Comparison of ENCODE assay signal across 1 cellular context in genomic region chr2:168773719-168774521, GRCh38.
TF ChIP-seq lines count a peak whose summit lies in the region.

No MANE protein-coding gene starts in this region.

TF ChIP-seq in K562, 482 proteins besides CTCF, POLR2A, EP300 and RAD21 (continued from another document and continues in another):
- TF ChIP-seq, protein P1, sequence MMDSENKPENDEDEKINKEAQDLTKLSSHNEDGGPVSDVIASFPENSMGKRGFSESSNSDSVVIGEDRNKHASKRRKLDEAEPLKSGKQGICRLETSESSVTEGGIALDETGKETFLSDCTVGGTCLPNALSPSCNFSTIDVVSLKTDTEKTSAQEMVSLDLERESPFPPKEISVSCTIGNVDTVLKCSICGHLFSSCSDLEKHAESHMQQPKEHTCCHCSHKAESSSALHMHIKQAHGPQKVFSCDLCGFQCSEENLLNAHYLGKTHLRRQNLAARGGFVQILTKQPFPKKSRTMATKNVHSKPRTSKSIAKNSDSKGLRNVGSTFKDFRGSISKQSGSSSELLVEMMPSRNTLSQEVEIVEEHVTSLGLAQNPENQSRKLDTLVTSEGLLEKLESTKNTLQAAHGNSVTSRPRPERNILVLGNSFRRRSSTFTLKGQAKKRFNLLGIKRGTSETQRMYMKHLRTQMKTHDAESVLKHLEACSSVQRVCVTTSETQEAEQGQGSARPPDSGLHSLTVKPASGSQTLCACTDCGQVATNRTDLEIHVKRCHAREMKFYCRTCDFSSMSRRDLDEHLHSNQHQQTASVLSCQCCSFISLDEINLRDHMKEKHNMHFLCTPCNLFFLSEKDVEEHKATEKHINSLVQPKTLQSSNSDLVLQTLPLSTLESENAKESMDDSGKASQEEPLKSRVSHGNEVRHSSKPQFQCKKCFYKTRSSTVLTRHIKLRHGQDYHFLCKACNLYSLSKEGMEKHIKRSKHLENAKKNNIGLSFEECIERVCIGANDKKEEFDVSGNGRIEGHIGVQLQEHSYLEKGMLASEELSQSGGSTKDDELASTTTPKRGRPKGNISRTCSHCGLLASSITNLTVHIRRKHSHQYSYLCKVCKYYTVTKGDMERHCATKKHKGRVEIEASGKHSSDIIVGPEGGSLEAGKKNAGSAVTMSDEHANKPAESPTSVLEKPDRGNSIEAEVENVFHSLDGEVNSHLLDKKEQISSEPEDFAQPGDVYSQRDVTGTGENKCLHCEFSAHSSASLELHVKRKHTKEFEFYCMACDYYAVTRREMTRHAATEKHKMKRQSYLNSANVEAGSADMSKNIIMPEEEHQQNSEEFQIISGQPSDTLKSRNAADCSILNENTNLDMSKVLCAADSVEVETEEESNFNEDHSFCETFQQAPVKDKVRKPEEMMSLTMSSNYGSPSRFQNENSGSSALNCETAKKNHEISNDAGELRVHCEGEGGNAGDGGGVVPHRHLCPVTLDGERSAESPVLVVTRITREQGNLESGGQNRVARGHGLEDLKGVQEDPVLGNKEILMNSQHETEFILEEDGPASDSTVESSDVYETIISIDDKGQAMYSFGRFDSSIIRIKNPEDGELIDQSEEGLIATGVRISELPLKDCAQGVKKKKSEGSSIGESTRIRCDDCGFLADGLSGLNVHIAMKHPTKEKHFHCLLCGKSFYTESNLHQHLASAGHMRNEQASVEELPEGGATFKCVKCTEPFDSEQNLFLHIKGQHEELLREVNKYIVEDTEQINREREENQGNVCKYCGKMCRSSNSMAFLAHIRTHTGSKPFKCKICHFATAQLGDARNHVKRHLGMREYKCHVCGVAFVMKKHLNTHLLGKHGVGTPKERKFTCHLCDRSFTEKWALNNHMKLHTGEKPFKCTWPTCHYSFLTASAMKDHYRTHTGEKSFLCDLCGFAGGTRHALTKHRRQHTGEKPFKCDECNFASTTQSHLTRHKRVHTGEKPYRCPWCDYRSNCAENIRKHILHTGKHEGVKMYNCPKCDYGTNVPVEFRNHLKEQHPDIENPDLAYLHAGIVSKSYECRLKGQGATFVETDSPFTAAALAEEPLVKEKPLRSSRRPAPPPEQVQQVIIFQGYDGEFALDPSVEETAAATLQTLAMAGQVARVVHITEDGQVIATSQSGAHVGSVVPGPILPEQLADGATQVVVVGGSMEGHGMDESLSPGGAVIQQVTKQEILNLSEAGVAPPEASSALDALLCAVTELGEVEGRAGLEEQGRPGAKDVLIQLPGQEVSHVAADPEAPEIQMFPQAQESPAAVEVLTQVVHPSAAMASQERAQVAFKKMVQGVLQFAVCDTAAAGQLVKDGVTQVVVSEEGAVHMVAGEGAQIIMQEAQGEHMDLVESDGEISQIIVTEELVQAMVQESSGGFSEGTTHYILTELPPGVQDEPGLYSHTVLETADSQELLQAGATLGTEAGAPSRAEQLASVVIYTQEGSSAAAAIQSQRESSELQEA (IDR thresholded peaks at IDR 0.05; ENCODE audit: low read depth): no peak; the same call in 1 of the 2 replicates
- TF ChIP-seq SREBF1 (IDR thresholded peaks at IDR 0.05; ENCODE audit: borderline replicate concordance, low read depth, low read length) (no peak), ZFP1 (CRISPR knock-in tag; IDR thresholded peaks at IDR 0.05) (no peak), MIER1 (IDR thresholded peaks at IDR 0.05; ENCODE audit: low read depth) (no peak), GTF2E2 (tag; IDR thresholded peaks at IDR 0.05) (no peak), ZNF444 (CRISPR knock-in tag; IDR thresholded peaks at IDR 0.05) (no peak), CREBBP (IDR thresholded peaks at IDR 0.05; ENCODE audit: low read depth, low read length) (no peak), ZNF282 (CRISPR knock-in tag; IDR thresholded peaks at IDR 0.05) (no peak), SLC30A9 (CRISPR knock-in tag; IDR thresholded peaks at IDR 0.05) (no peak), ZNF347 (CRISPR knock-in tag; IDR thresholded peaks at IDR 0.05; ENCODE audit: low read depth) (no peak), RNF219 (CRISPR knock-in tag; IDR thresholded peaks at IDR 0.05) (0 out of 2 replicates have a peak, but pooled peaks have one; percentile 22), MAX (CRISPR knock-in tag; IDR thresholded peaks at IDR 0.05) (peak; percentile 94), ZNF644 (tag; IDR thresholded peaks at IDR 0.05; ENCODE audit: low read depth) (peak; percentile 90), DMBX1 (CRISPR knock-in tag; IDR thresholded peaks at IDR 0.05; ENCODE audit: borderline replicate concordance) (peak; percentile 80), TEAD1 (CRISPR knock-in tag; IDR thresholded peaks at IDR 0.05) (peak; percentile 99), MCM5 (IDR thresholded peaks at IDR 0.05; ENCODE audit: low read depth) (no peak), RHOXF2B (CRISPR knock-in tag; conservative IDR thresholded peaks at IDR 0.05) (no peak), ZNF586 (CRISPR knock-in tag; conservative IDR thresholded peaks at IDR 0.05) (no peak), WHSC1 (IDR thresholded peaks at IDR 0.05; ENCODE audit: low read length) (no peak), PCBP1 (IDR thresholded peaks at IDR 0.05; ENCODE audit: low read depth, low read length, poor library complexity, severe bottlenecking) (no peak), RBM34 (IDR thresholded peaks at IDR 0.05; ENCODE audit: borderline replicate concordance, insufficient read depth, low read length) (no peak), KHSRP (IDR thresholded peaks at IDR 0.05) (peak; percentile 89), U2AF1 (optimal IDR thresholded peaks at IDR 0.05; ENCODE audit: low read depth, low read length) (no peak), CCNT2 (IDR thresholded peaks at IDR 0.05; ENCODE audit: borderline replicate concordance, extremely low read depth, insufficient read length, low read depth, low read length) (peak; percentile 95), HEY1 (CRISPR knock-in tag; IDR thresholded peaks at IDR 0.05; ENCODE audit: borderline replicate concordance) (peak; percentile 78; the same call in 1 of the 2 replicates), RBM15 (IDR thresholded peaks at IDR 0.05; ENCODE audit: insufficient read depth, low read length) (no peak), PRPF4 (IDR thresholded peaks at IDR 0.05; ENCODE audit: insufficient read depth, low read depth, low read length, poor library complexity, severe bottlenecking) (no peak), HMG20A (CRISPR knock-in tag; conservative IDR thresholded peaks at IDR 0.05) (no peak), FUS (optimal IDR thresholded peaks at IDR 0.05; ENCODE audit: low read depth, low read length) (no peak), GTF2A2 (tag; IDR thresholded peaks at IDR 0.05) (no peak)
- TF ChIP-seq, protein P2, sequence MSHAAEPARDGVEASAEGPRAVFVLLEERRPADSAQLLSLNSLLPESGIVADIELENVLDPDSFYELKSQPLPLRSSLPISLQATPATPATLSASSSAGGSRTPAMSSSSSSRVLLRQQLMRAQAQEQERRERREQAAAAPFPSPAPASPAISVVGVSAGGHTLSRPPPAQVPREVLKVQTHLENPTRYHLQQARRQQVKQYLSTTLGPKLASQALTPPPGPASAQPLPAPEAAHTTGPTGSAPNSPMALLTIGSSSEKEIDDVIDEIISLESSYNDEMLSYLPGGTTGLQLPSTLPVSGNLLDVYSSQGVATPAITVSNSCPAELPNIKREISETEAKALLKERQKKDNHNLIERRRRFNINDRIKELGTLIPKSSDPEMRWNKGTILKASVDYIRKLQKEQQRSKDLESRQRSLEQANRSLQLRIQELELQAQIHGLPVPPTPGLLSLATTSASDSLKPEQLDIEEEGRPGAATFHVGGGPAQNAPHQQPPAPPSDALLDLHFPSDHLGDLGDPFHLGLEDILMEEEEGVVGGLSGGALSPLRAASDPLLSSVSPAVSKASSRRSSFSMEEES (CRISPR knock-in tag; IDR thresholded peaks at IDR 0.05): peak; percentile 41; the same call in 1 of the 2 replicates
- TF ChIP-seq, protein P3, sequence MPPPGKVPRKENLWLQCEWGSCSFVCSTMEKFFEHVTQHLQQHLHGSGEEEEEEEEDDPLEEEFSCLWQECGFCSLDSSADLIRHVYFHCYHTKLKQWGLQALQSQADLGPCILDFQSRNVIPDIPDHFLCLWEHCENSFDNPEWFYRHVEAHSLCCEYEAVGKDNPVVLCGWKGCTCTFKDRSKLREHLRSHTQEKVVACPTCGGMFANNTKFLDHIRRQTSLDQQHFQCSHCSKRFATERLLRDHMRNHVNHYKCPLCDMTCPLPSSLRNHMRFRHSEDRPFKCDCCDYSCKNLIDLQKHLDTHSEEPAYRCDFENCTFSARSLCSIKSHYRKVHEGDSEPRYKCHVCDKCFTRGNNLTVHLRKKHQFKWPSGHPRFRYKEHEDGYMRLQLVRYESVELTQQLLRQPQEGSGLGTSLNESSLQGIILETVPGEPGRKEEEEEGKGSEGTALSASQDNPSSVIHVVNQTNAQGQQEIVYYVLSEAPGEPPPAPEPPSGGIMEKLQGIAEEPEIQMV (tag; conservative IDR thresholded peaks at IDR 0.05; ENCODE audit: low read depth): no peak
- TF ChIP-seq, protein P4, sequence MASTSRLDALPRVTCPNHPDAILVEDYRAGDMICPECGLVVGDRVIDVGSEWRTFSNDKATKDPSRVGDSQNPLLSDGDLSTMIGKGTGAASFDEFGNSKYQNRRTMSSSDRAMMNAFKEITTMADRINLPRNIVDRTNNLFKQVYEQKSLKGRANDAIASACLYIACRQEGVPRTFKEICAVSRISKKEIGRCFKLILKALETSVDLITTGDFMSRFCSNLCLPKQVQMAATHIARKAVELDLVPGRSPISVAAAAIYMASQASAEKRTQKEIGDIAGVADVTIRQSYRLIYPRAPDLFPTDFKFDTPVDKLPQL (IDR thresholded peaks at IDR 0.05; ENCODE audit: extremely low read depth, insufficient read length): no peak
- TF ChIP-seq, protein P5, sequence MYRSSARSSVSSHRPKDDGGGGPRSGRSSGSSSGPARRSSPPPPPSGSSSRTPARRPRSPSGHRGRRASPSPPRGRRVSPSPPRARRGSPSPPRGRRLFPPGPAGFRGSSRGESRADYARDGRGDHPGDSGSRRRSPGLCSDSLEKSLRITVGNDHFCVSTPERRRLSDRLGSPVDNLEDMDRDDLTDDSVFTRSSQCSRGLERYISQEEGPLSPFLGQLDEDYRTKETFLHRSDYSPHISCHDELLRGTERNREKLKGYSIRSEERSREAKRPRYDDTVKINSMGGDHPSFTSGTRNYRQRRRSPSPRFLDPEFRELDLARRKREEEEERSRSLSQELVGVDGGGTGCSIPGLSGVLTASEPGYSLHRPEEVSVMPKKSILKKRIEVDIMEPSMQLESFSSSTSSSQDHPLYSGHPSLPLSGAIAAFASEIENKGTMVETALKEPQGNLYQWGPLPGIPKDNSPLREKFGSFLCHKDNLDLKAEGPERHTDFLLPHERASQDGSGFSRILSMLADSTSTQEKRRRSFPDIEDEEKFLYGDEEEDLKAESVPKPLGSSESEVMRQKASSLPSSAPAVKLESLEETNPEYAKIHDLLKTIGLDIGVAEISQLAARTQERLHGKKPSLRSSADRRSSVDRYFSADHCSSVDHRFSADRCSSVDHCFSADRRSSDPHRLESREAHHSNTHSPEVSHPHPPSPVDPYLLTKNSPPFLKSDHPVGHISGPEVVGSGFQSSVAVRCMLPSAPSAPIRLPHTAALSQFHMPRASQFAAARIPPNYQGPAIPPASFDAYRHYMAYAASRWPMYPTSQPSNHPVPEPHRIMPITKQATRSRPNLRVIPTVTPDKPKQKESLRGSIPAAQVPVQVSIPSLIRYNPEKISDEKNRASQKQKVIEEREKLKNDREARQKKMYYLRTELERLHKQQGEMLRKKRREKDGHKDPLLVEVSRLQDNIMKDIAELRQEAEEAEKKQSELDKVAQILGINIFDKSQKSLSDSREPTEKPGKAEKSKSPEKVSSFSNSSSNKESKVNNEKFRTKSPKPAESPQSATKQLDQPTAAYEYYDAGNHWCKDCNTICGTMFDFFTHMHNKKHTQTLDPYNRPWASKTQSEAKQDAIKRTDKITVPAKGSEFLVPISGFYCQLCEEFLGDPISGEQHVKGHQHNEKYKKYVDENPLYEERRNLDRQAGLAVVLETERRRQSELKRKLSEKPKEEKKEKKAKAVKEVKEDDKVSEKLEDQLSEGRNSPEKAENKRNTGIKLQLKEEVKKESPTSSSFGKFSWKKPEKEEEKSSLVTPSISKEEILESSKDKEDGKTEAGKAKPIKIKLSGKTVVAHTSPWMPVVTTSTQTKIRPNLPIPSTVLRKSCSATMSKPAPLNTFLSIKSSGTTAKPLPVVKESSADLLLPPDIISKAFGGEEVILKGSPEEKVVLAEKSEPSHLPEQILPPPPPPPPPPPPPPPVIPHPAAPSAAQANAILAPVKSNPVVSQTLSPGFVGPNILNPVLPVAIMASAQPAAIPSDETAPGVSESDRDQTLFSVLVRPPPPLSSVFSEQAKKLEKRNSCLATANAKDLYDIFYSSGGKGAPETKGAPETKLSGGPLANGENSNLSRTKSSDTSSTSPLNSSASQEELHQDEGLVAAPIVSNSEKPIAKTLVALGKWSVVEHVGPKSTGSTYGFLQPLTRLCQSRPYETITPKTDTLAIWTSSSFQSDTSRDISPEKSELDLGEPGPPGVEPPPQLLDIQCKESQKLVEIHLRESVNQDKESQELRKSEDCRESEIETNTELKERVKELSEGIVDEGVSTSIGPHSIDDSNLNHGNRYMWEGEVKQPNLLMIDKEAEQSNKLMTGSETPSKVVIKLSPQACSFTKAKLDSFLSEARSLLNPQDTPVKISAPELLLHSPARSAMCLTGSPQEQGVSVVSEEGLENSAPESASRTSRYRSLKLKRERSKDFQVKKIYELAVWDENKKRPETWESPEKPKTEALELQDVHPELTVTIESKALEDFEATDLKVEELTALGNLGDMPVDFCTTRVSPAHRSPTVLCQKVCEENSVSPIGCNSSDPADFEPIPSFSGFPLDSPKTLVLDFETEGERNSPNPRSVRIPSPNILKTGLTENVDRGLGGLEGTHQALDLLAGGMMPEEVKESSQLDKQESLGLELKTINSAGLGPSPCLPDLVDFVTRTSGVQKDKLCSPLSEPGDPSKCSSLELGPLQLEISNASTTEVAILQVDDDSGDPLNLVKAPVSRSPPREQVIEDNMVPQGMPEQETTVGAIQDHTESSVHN (IDR thresholded peaks at IDR 0.05; ENCODE audit: borderline replicate concordance in 1 of 2, low read depth in 1 of 2): peak; percentile 21 to 93; a peak in 1 of 4 replicates
